In the genomic region with DNA sequence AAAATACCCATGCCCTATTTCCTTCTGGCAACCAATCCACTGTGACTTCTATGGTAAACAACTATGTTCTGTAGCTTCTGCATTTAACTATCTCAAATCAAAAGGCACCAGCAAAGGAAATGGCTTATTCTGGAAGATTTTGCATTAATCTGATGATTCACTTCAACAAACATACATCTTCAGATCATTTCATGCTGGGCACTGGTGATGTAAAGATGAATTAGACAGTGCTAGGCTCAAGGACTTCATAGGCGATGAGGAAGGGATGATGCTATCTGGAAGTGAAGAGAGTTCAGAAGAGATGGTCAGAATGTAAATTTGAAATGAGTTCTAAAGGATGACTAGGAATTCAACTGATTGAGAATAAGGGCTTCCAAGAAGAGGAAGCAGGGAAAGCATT, we compare ENCODE assay signal across 1 cellular context.
TF ChIP-seq lines count a peak whose summit lies in the region.

No MANE protein-coding gene starts in this region.

TF ChIP-seq in WTC11, 78 proteins besides CTCF, POLR2A, EP300 and RAD21 (continued from another document):
- TF ChIP-seq, protein P1, sequence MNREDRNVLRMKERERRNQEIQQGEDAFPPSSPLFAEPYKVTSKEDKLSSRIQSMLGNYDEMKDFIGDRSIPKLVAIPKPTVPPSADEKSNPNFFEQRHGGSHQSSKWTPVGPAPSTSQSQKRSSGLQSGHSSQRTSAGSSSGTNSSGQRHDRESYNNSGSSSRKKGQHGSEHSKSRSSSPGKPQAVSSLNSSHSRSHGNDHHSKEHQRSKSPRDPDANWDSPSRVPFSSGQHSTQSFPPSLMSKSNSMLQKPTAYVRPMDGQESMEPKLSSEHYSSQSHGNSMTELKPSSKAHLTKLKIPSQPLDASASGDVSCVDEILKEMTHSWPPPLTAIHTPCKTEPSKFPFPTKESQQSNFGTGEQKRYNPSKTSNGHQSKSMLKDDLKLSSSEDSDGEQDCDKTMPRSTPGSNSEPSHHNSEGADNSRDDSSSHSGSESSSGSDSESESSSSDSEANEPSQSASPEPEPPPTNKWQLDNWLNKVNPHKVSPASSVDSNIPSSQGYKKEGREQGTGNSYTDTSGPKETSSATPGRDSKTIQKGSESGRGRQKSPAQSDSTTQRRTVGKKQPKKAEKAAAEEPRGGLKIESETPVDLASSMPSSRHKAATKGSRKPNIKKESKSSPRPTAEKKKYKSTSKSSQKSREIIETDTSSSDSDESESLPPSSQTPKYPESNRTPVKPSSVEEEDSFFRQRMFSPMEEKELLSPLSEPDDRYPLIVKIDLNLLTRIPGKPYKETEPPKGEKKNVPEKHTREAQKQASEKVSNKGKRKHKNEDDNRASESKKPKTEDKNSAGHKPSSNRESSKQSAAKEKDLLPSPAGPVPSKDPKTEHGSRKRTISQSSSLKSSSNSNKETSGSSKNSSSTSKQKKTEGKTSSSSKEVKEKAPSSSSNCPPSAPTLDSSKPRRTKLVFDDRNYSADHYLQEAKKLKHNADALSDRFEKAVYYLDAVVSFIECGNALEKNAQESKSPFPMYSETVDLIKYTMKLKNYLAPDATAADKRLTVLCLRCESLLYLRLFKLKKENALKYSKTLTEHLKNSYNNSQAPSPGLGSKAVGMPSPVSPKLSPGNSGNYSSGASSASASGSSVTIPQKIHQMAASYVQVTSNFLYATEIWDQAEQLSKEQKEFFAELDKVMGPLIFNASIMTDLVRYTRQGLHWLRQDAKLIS (CRISPR knock-in tag; IDR thresholded peaks at IDR 0.05; ENCODE audit: borderline replicate concordance) = no peak
- TF ChIP-seq, protein P2, sequence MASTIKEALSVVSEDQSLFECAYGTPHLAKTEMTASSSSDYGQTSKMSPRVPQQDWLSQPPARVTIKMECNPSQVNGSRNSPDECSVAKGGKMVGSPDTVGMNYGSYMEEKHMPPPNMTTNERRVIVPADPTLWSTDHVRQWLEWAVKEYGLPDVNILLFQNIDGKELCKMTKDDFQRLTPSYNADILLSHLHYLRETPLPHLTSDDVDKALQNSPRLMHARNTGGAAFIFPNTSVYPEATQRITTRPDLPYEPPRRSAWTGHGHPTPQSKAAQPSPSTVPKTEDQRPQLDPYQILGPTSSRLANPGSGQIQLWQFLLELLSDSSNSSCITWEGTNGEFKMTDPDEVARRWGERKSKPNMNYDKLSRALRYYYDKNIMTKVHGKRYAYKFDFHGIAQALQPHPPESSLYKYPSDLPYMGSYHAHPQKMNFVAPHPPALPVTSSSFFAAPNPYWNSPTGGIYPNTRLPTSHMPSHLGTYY (CRISPR knock-in tag; IDR thresholded peaks at IDR 0.05) = no peak
